ENCODE assay signal across 8 cellular contexts in the genomic region with DNA sequence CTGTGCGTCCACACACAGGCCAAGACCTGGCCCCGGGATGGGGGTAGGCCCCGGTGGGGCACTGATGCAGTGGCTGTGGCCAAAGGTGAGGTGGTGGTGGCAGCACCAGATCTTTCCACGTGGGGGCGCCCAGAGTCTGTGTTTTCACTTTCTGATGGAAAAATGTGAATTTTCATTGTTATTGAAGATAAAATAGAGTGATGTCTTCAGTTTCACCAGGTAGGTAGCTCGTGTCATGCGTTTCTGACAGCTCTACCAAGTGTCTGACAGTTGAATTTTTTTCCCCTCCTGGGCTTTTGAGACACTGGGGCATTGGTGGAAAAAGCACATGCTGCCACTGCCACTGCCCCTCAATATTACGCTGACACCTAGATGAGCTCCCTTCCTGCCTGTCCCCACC. TPM values are rescaled to one million over a fixed set of nuclear protein-coding genes. Genes with fewer than 3 reads are reported as not detected.
DNase-seq lines count a peak whose midpoint lies in the region; ATAC-seq and TF ChIP-seq lines count a peak whose summit lies in the region.

No MANE protein-coding gene starts in this region.

- H3K27ac ChIP-seq in ascending aorta, result no peak overlapping the region

- H3K4me3 ChIP-seq in ascending aorta, result no peak overlapping the region

- in situ Hi-C loops in Caki2 (cut with HindIII; ENCODE audit: low pct_unique_long_range_greater_than_20kb, low sequenced_read_pairs), result no loop called here

- no peaks in the 10 kb centered on the region for H3K9me3 ChIP-seq in ascending aorta

- H3K4me1 ChIP-seq in ascending aorta, result no peaks in the 10 kb centered on the region

- TF ChIP-seq CTCF in ascending aorta (IDR thresholded peaks at IDR 0.05), result peak; percentile 89 to 95 (median 91)

- ATAC-seq in HG03342 (IDR thresholded peaks at IDR 0.05; ENCODE audit: unreplicated experiment) (peak; percentile 57), HG02759 (IDR thresholded peaks at IDR 0.05; ENCODE audit: unreplicated experiment) (no peak), GM21381 (IDR thresholded peaks at IDR 0.05; ENCODE audit: unreplicated experiment) (no peak)

- H3K36me3 ChIP-seq in ascending aorta, result peaks cover 0 to 3% of the 10 kb centered on the region in 2 donors

- H3K27me3 ChIP-seq in ascending aorta, result no peaks in the 10 kb centered on the region

- intact Hi-C loops in ascending aorta (cut with DNase I), result loop anchor here (1.0 to 5.0 kb wide), 2 partner anchors 49 to 115 kb away; a partner anchor contains a TSS

- DNase-seq in Caki2 (ENCODE audit: low read depth) (peak; percentile 19), T-helper 22 cell (ENCODE audit: low read depth) (peak; percentile 23), ascending aorta (ENCODE audit: low spot score in 2 of 2) (no peak), iPS-NIHi11 (ENCODE audit: low spot score) (peak; percentile 95)
- DNase-seq in stimulated activated CD4-positive, alpha-beta T cell treated with anti-CD3 and anti-CD28 coated beads, Interleukin-1b, Interleukin-23, amount 100 ng/mL, for 48 hours, result peak; percentile 58

RNA-seq across cellular contexts. Expression of a gene that starts 40.0 kb away (rescaled TPM):
- total RNA-seq in Caki2 (2014; rRNA removed; shearing (Covaris generic); ENCODE audit: low replicate concordance), result 33.9 and 55.8 TPM in 2 replicates
- 10.9 TPM for total RNA-seq in ascending aorta

RNA-seq across cellular contexts. Expression of a gene that starts 49.6 kb away (rescaled TPM):
- total RNA-seq in Caki2 (2014; rRNA removed; shearing (Covaris generic); ENCODE audit: low replicate concordance), result 23.9 and 43.5 TPM in 2 replicates
- 10.0 TPM for total RNA-seq in ascending aorta

RNA-seq across cellular contexts. Expression of a gene that starts 57.9 kb away (rescaled TPM):
- total RNA-seq in Caki2 (2014; rRNA removed; shearing (Covaris generic); ENCODE audit: low replicate concordance), result 52.8 and 57.8 TPM in 2 replicates
- total RNA-seq in ascending aorta, result 28.9 TPM

Comparison
In these comparisons a context has a peak if more than half of its experiments do, and no peak if none do; other contexts are left out.
1. DNase-seq: peak in Caki2 (single experiment), T-helper 22 cell (single experiment), iPS-NIHi11 (single experiment) and stimulated activated CD4-positive, alpha-beta T cell treated with anti-CD3 and anti-CD28 coated beads, Interleukin-1b, Interleukin-23, amount 100 ng/mL, for 48 hours (single experiment); none in ascending aorta (0 of 2).